In genomic region chr4:128573781-128574508, GRCh38 we compare ENCODE assay signal across 1 cellular context.
TF ChIP-seq lines count a peak whose summit lies in the region.

No MANE protein-coding gene starts in this region.

TF ChIP-seq in SK-N-SH, 30 proteins besides CTCF, POLR2A, EP300 and RAD21 (continued from another document):
- TF ChIP-seq, protein P1, sequence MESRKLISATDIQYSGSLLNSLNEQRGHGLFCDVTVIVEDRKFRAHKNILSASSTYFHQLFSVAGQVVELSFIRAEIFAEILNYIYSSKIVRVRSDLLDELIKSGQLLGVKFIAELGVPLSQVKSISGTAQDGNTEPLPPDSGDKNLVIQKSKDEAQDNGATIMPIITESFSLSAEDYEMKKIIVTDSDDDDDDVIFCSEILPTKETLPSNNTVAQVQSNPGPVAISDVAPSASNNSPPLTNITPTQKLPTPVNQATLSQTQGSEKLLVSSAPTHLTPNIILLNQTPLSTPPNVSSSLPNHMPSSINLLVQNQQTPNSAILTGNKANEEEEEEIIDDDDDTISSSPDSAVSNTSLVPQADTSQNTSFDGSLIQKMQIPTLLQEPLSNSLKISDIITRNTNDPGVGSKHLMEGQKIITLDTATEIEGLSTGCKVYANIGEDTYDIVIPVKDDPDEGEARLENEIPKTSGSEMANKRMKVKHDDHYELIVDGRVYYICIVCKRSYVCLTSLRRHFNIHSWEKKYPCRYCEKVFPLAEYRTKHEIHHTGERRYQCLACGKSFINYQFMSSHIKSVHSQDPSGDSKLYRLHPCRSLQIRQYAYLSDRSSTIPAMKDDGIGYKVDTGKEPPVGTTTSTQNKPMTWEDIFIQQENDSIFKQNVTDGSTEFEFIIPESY (IDR thresholded peaks at IDR 0.05; ENCODE audit: borderline replicate concordance, low read depth) = no peak
- TF ChIP-seq EZH2phosphoT487 (IDR thresholded peaks at IDR 0.05; ENCODE audit: borderline replicate concordance, low read depth) = no peak
- no peak for TF ChIP-seq FOXJ3 (CRISPR knock-in tag; IDR thresholded peaks at IDR 0.05)
- TF ChIP-seq IRF3 (IDR thresholded peaks at IDR 0.05; ENCODE audit: low read depth, low read length) = no peak
- no peak for TF ChIP-seq GABPA (IDR thresholded peaks at IDR 0.05; ENCODE audit: low read depth)
- no peak for TF ChIP-seq GATA2 (CRISPR knock-in tag; IDR thresholded peaks at IDR 0.05)
- peak; percentile 26; the same call in 1 of the 2 replicates for TF ChIP-seq PBX3 (IDR thresholded peaks at IDR 0.05)
- no peak for TF ChIP-seq NRF1 (IDR thresholded peaks at IDR 0.05; ENCODE audit: low read depth, low read length)
- no peak for TF ChIP-seq SMC3 (IDR thresholded peaks at IDR 0.05; ENCODE audit: low read depth, low read length)
- peak; percentile 35 for TF ChIP-seq JUND (IDR thresholded peaks at IDR 0.05)
- TF ChIP-seq RXRA (IDR thresholded peaks at IDR 0.05; ENCODE audit: borderline replicate concordance, low read depth) = no peak
- TF ChIP-seq POLR2AphosphoS5 (IDR thresholded peaks at IDR 0.05; ENCODE audit: low read depth, low read length) = no peak
- TF ChIP-seq, protein P2, sequence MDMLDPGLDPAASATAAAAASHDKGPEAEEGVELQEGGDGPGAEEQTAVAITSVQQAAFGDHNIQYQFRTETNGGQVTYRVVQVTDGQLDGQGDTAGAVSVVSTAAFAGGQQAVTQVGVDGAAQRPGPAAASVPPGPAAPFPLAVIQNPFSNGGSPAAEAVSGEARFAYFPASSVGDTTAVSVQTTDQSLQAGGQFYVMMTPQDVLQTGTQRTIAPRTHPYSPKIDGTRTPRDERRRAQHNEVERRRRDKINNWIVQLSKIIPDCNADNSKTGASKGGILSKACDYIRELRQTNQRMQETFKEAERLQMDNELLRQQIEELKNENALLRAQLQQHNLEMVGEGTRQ (IDR thresholded peaks at IDR 0.05; ENCODE audit: borderline replicate concordance, low read depth, low read length) = no peak
- TF ChIP-seq FOSL2 (IDR thresholded peaks at IDR 0.05; ENCODE audit: borderline replicate concordance, low read depth) = peak; percentile 69; the same call in 1 of the 2 replicates
